Comparison of ENCODE assay signal across 27 cellular contexts in genomic region chr14:37469650-37470049, GRCh38.
"Had no signal": no experiment of that assay in that cellular context is flagged by ENCODE, and none has a peak within 500 bp of the region (broad histone marks: within the 10 kb centered on the region; RNA-seq: fewer than 3 reads in every experiment).

No MANE protein-coding gene starts in this region.

- H3K27ac ChIP-seq: colonic mucosa, coronary artery, dorsolateral prefrontal cortex, epithelial cell of prostate, esophagus muscularis mucosa, esophagus squamous epithelium, foreskin keratinocyte, gastrocnemius medialis, gastroesophageal sphincter, heart left ventricle, heart right ventricle had no signal

- ATAC-seq: effector memory CD8-positive, alpha-beta T cell; esophagus mucosa; foreskin keratinocyte; gastrocnemius medialis; gastroesophageal sphincter; heart left ventricle; heart right ventricle had no signal

- H3K4me1 ChIP-seq: colonic mucosa, esophagus muscularis mucosa, foreskin keratinocyte, gastrocnemius medialis, gastroesophageal sphincter, heart left ventricle, heart right ventricle had no signal

- H3K9me3 ChIP-seq: colonic mucosa, esophagus muscularis mucosa, gastrocnemius medialis, gastroesophageal sphincter had no signal

- H3K4me3 ChIP-seq: colonic mucosa, coronary artery, dorsolateral prefrontal cortex, esophagus muscularis mucosa, esophagus squamous epithelium, gastrocnemius medialis, gastroesophageal sphincter, heart left ventricle, heart right ventricle had no signal

- H3K27me3 ChIP-seq: colonic mucosa, dorsolateral prefrontal cortex, esophagus muscularis mucosa, esophagus squamous epithelium, foreskin keratinocyte, gastrocnemius medialis, gastroesophageal sphincter, heart left ventricle, heart right ventricle had no signal

- FAIRE-seq: colon, endometrium, endothelial cell of umbilical vein, frontal cortex had no signal

- H3K36me3 ChIP-seq: colonic mucosa, esophagus muscularis mucosa, esophagus squamous epithelium, gastrocnemius medialis, heart left ventricle, heart right ventricle had no signal

- DNase-seq: colonic mucosa; cortex of kidney; dermis blood vessel endothelial cell; dorsolateral prefrontal cortex; effector CD4-positive, alpha-beta T cell; effector CD8-positive, alpha-beta T cell; effector memory CD4-positive, alpha-beta T cell; effector memory CD8-positive, alpha-beta T cell; endodermal cell; esophagus squamous epithelium; foreskin fibroblast; foreskin keratinocyte; foreskin melanocyte; gastrocnemius medialis; glutamatergic neuron; head of caudate nucleus; heart left ventricle; heart right ventricle had no signal
